Comparison of ENCODE assay signal across 20 cellular contexts in the genomic region with DNA sequence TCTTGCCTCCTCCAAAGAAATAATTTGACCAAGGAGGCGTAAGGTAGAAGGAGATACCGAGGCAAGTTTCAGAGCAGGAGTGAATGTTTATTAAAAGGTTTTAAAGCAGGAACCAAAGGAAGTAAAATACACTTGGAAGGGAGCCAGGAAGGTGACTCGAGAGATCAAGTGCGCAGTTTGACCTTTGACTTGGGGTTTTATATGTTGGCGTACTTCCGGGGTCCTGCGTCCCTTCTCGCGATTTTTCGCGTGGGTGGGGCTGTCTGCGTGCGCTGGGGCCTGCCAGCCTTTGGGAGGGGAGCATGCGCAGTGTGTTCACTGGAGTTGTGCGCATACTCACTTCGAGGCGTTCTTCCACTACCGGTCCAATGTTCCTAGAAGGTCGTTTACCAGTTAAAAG.
"Had no signal": no experiment of that assay in that cellular context is flagged by ENCODE, and none has a peak within 500 bp of the region (broad histone marks: within the 10 kb centered on the region; RNA-seq: fewer than 3 reads in every experiment).

No MANE protein-coding gene starts in this region.

- H3K27ac ChIP-seq: esophagus squamous epithelium, gastroesophageal sphincter, pancreas, prostate gland, spleen, thoracic aorta, transverse colon had no signal

- H3K36me3 Mint-ChIP-seq: naive thymus-derived CD4-positive, alpha-beta T cell; stimulated activated naive B cell treated with anti-CD40 and anti-IgM and Interleukin-4, amounts not matched to agents 10 μg/mL and 1 μg/mL and 100 μg/mL, for 72 hours had no signal

- H3K4me1 ChIP-seq: esophagus squamous epithelium, gastroesophageal sphincter, pancreas, prostate gland, spleen, transverse colon had no signal

- H3K4me1 Mint-ChIP-seq: central memory CD8-positive, alpha-beta T cell; naive thymus-derived CD4-positive, alpha-beta T cell; stimulated activated naive B cell treated with anti-CD40 and anti-IgM and Interleukin-4, amounts not matched to agents 10 μg/mL and 1 μg/mL and 100 μg/mL, for 72 hours; stimulated activated naive CD8-positive, alpha-beta T cell treated with anti-CD3 and anti-CD28 coated beads, Interleukin-15, amount 100 ng/mL, for 72 hours had no signal

- DNase-seq: esophagus squamous epithelium; foreskin fibroblast; glutamatergic neuron; kidney; left colon; left ventricle myocardium superior; mesendoderm; naive thymus-derived CD4-positive, alpha-beta T cell; pancreas; spleen; stimulated activated CD4-positive, alpha-beta T cell treated with anti-CD3 and anti-CD28 coated beads, Interleukin-15, amount 100 ng/mL, for 24 hours; stimulated activated CD4-positive, alpha-beta T cell treated with anti-CD3 and anti-CD28 coated beads, Interleukin-1b, Interleukin-23, amount 100 ng/mL, for 48 hours; stimulated activated CD4-positive, alpha-beta T cell treated with anti-CD3 and anti-CD28 coated beads, Interleukin-4, amount 100 ng/mL, for 4 hours; stimulated activated naive B cell treated with anti-CD40 and anti-IgM and Interleukin-4, amounts not matched to agents 10 μg/mL and 1 μg/mL and 100 μg/mL, for 72 hours; stimulated activated naive CD8-positive, alpha-beta T cell treated with anti-CD3 and anti-CD28 coated beads, Interleukin-15, amount 100 ng/mL, for 72 hours; transverse colon had no signal

- H3K27ac Mint-ChIP-seq: naive thymus-derived CD4-positive, alpha-beta T cell; stimulated activated naive B cell treated with anti-CD40 and anti-IgM and Interleukin-4, amounts not matched to agents 10 μg/mL and 1 μg/mL and 100 μg/mL, for 72 hours; stimulated activated naive CD8-positive, alpha-beta T cell treated with anti-CD3 and anti-CD28 coated beads, Interleukin-15, amount 100 ng/mL, for 72 hours had no signal

- H3K4me3 Mint-ChIP-seq: central memory CD8-positive, alpha-beta T cell; naive thymus-derived CD4-positive, alpha-beta T cell; stimulated activated naive B cell treated with anti-CD40 and anti-IgM and Interleukin-4, amounts not matched to agents 10 μg/mL and 1 μg/mL and 100 μg/mL, for 72 hours; stimulated activated naive CD8-positive, alpha-beta T cell treated with anti-CD3 and anti-CD28 coated beads, Interleukin-15, amount 100 ng/mL, for 72 hours had no signal

- H3K36me3 ChIP-seq: esophagus squamous epithelium, gastroesophageal sphincter, pancreas, prostate gland, spleen, thoracic aorta, transverse colon had no signal

- H3K27me3 ChIP-seq: pancreas, spleen, transverse colon had no signal

- H3K27me3 Mint-ChIP-seq: central memory CD8-positive, alpha-beta T cell; stimulated activated naive B cell treated with anti-CD40 and anti-IgM and Interleukin-4, amounts not matched to agents 10 μg/mL and 1 μg/mL and 100 μg/mL, for 72 hours had no signal

- H3K9me3 ChIP-seq: pancreas, prostate gland, thoracic aorta, transverse colon had no signal

- H3K4me3 ChIP-seq: esophagus squamous epithelium, gastroesophageal sphincter, pancreas, prostate gland, spleen, thoracic aorta, transverse colon had no signal
